1 cellular context compared by ENCODE assay signal in genomic region chr19:40285353-40286234, GRCh38.
TF ChIP-seq lines count a peak whose summit lies in the region.

No MANE protein-coding gene starts in this region.

TF ChIP-seq in GM23338, 12 proteins besides CTCF, POLR2A, EP300 and RAD21:
- no peak for TF ChIP-seq REST (IDR thresholded peaks at IDR 0.05; ENCODE audit: unreplicated experiment)
- peak; percentile 50 for TF ChIP-seq POLR2AphosphoS5 (IDR thresholded peaks at IDR 0.05; ENCODE audit: low read depth)
- TF ChIP-seq JUNB (IDR thresholded peaks at IDR 0.05; ENCODE audit: unreplicated experiment), result no peak
- no peak for TF ChIP-seq EZH2 (IDR thresholded peaks at IDR 0.05; ENCODE audit: low read depth, unreplicated experiment)
- TF ChIP-seq CREB1 (CRISPR knock-in tag; IDR thresholded peaks at IDR 0.05; ENCODE audit: low read depth), result peak; percentile 75
- no peak for TF ChIP-seq ZNF114 (CRISPR knock-in tag; IDR thresholded peaks at IDR 0.05)
